1 cellular context compared by ENCODE assay signal in genomic region chr9:32395483-32396216, GRCh38.
TF ChIP-seq lines count a peak whose summit lies in the region.

No MANE protein-coding gene starts in this region.

TF ChIP-seq in GM23338, 12 proteins besides CTCF, POLR2A, EP300 and RAD21 (continued from another document):
- no peak for TF ChIP-seq ZNF462 (CRISPR knock-in tag; IDR thresholded peaks at IDR 0.05)
- no peak for TF ChIP-seq EZH2 (IDR thresholded peaks at IDR 0.05; ENCODE audit: low read depth, unreplicated experiment)
- TF ChIP-seq EZH2phosphoT487 (IDR thresholded peaks at IDR 0.05; ENCODE audit: unreplicated experiment) = no peak
- no peak for TF ChIP-seq NANOG (IDR thresholded peaks at IDR 0.05; ENCODE audit: borderline replicate concordance)
- TF ChIP-seq STAT1 (IDR thresholded peaks at IDR 0.05; ENCODE audit: unreplicated experiment) = no peak
- TF ChIP-seq ZNF114 (CRISPR knock-in tag; IDR thresholded peaks at IDR 0.05) = no peak
- TF ChIP-seq POLR2AphosphoS5 (IDR thresholded peaks at IDR 0.05; ENCODE audit: low read depth) = no peak
- TF ChIP-seq ETS1 (IDR thresholded peaks at IDR 0.05) = no peak
